ENCODE assay signal across 2 cellular contexts in genomic region chrX:103776586-103776985, GRCh38.
TF ChIP-seq lines count a peak whose summit lies in the region.

Gene PLP1 (plus strand): TSS chrX:103776840. CDS start chrX:103776996, 156 bp downstream.

TF ChIP-seq in GM23338, 12 proteins besides CTCF, POLR2A, EP300 and RAD21:
- TF ChIP-seq EZH2phosphoT487 (IDR thresholded peaks at IDR 0.05; ENCODE audit: unreplicated experiment) (no peak), STAT1 (IDR thresholded peaks at IDR 0.05; ENCODE audit: unreplicated experiment) (no peak), ZNF114 (CRISPR knock-in tag; IDR thresholded peaks at IDR 0.05) (no peak), CREB1 (CRISPR knock-in tag; IDR thresholded peaks at IDR 0.05; ENCODE audit: low read depth) (no peak), JUNB (IDR thresholded peaks at IDR 0.05; ENCODE audit: unreplicated experiment) (no peak), EZH2 (IDR thresholded peaks at IDR 0.05; ENCODE audit: low read depth, unreplicated experiment) (no peak), NANOG (IDR thresholded peaks at IDR 0.05; ENCODE audit: borderline replicate concordance) (no peak), REST (IDR thresholded peaks at IDR 0.05; ENCODE audit: unreplicated experiment) (no peak), POLR2AphosphoS5 (IDR thresholded peaks at IDR 0.05; ENCODE audit: low read depth) (no peak), ZNF331 (CRISPR knock-in tag; IDR thresholded peaks at IDR 0.05; ENCODE audit: low read depth) (no peak)
- TF ChIP-seq, protein P1, sequence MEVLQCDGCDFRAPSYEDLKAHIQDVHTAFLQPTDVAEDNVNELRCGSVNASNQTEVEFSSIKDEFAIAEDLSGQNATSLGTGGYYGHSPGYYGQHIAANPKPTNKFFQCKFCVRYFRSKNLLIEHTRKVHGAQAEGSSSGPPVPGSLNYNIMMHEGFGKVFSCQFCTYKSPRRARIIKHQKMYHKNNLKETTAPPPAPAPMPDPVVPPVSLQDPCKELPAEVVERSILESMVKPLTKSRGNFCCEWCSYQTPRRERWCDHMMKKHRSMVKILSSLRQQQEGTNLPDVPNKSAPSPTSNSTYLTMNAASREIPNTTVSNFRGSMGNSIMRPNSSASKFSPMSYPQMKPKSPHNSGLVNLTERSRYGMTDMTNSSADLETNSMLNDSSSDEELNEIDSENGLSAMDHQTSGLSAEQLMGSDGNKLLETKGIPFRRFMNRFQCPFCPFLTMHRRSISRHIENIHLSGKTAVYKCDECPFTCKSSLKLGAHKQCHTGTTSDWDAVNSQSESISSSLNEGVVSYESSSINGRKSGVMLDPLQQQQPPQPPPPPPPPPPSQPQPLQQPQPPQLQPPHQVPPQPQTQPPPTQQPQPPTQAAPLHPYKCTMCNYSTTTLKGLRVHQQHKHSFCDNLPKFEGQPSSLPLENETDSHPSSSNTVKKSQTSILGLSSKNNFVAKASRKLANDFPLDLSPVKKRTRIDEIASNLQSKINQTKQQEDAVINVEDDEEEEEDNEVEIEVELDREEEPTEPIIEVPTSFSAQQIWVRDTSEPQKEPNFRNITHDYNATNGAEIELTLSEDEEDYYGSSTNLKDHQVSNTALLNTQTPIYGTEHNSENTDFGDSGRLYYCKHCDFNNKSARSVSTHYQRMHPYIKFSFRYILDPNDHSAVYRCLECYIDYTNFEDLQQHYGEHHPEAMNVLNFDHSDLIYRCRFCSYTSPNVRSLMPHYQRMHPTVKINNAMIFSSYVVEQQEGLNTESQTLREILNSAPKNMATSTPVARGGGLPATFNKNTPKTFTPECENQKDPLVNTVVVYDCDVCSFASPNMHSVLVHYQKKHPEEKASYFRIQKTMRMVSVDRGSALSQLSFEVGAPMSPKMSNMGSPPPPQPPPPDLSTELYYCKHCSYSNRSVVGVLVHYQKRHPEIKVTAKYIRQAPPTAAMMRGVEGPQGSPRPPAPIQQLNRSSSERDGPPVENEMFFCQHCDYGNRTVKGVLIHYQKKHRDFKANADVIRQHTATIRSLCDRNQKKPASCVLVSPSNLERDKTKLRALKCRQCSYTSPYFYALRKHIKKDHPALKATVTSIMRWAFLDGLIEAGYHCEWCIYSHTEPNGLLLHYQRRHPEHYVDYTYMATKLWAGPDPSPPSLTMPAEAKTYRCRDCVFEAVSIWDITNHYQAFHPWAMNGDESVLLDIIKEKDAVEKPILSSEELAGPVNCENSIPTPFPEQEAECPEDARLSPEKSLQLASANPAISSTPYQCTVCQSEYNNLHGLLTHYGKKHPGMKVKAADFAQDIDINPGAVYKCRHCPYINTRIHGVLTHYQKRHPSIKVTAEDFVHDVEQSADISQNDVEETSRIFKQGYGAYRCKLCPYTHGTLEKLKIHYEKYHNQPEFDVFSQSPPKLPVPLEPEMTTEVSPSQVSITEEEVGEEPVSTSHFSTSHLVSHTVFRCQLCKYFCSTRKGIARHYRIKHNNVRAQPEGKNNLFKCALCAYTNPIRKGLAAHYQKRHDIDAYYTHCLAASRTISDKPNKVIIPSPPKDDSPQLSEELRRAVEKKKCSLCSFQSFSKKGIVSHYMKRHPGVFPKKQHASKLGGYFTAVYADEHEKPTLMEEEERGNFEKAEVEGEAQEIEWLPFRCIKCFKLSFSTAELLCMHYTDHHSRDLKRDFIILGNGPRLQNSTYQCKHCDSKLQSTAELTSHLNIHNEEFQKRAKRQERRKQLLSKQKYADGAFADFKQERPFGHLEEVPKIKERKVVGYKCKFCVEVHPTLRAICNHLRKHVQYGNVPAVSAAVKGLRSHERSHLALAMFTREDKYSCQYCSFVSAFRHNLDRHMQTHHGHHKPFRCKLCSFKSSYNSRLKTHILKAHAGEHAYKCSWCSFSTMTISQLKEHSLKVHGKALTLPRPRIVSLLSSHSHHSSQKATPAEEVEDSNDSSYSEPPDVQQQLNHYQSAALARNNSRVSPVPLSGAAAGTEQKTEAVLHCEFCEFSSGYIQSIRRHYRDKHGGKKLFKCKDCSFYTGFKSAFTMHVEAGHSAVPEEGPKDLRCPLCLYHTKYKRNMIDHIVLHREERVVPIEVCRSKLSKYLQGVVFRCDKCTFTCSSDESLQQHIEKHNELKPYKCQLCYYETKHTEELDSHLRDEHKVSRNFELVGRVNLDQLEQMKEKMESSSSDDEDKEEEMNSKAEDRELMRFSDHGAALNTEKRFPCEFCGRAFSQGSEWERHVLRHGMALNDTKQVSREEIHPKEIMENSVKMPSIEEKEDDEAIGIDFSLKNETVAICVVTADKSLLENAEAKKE (CRISPR knock-in tag; IDR thresholded peaks at IDR 0.05), result no peak
- TF ChIP-seq, protein P2, sequence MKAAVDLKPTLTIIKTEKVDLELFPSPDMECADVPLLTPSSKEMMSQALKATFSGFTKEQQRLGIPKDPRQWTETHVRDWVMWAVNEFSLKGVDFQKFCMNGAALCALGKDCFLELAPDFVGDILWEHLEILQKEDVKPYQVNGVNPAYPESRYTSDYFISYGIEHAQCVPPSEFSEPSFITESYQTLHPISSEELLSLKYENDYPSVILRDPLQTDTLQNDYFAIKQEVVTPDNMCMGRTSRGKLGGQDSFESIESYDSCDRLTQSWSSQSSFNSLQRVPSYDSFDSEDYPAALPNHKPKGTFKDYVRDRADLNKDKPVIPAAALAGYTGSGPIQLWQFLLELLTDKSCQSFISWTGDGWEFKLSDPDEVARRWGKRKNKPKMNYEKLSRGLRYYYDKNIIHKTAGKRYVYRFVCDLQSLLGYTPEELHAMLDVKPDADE (IDR thresholded peaks at IDR 0.05), result no peak

TF ChIP-seq in K562, 482 proteins besides CTCF, POLR2A, EP300 and RAD21:
- TF ChIP-seq POLR2B (IDR thresholded peaks at IDR 0.05; ENCODE audit: low read depth, partially characterized antibody) (no peak), NKRF (IDR thresholded peaks at IDR 0.05; ENCODE audit: borderline replicate concordance) (no peak), RCOR1 (IDR thresholded peaks at IDR 0.05; ENCODE audit: borderline replicate concordance in 1 of 2, low read depth in 2 of 2, low read length in 2 of 2) (no peak), SRSF9 (IDR thresholded peaks at IDR 0.05; ENCODE audit: borderline replicate concordance, low read depth, low read length) (no peak), CSDE1 (IDR thresholded peaks at IDR 0.05) (no peak), ZNF764 (CRISPR knock-in tag; IDR thresholded peaks at IDR 0.05; ENCODE audit: low read depth) (no peak)
- TF ChIP-seq, protein P3, sequence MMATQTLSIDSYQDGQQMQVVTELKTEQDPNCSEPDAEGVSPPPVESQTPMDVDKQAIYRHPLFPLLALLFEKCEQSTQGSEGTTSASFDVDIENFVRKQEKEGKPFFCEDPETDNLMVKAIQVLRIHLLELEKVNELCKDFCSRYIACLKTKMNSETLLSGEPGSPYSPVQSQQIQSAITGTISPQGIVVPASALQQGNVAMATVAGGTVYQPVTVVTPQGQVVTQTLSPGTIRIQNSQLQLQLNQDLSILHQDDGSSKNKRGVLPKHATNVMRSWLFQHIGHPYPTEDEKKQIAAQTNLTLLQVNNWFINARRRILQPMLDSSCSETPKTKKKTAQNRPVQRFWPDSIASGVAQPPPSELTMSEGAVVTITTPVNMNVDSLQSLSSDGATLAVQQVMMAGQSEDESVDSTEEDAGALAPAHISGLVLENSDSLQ (IDR thresholded peaks at IDR 0.05), result peak; percentile 43; the same call in 1 of the 2 replicates
- TF ChIP-seq, protein P4, sequence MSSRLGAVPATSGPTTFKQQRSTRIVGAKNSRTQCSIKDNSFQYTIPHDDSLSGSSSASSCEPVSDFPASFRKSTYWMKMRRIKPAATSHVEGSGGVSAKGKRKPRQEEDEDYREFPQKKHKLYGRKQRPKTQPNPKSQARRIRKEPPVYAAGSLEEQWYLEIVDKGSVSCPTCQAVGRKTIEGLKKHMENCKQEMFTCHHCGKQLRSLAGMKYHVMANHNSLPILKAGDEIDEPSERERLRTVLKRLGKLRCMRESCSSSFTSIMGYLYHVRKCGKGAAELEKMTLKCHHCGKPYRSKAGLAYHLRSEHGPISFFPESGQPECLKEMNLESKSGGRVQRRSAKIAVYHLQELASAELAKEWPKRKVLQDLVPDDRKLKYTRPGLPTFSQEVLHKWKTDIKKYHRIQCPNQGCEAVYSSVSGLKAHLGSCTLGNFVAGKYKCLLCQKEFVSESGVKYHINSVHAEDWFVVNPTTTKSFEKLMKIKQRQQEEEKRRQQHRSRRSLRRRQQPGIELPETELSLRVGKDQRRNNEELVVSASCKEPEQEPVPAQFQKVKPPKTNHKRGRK (tag; IDR thresholded peaks at IDR 0.05), result no peak
